In genomic region chr10:15344876-15345285, GRCh38 we compare ENCODE assay signal across 9 cellular contexts. TPM values are rescaled to one million over a fixed set of nuclear protein-coding genes. Genes with fewer than 3 reads are reported as not detected.
A peak's percentile ranks its signal among the peaks of the same experiment; 100 is the strongest.
DNase-seq lines count a peak whose midpoint lies in the region; ATAC-seq, FAIRE-seq and TF ChIP-seq lines count a peak whose summit lies in the region.
"Had no signal": no experiment of that assay in that cellular context is flagged by ENCODE, and none has a peak within 500 bp of the region (broad histone marks: within the 10 kb centered on the region; RNA-seq: fewer than 3 reads in every experiment).

No MANE protein-coding gene starts in this region.

- peaks cover 16% of the 10 kb centered on the region for H3K4me1 ChIP-seq in HUES48 (ENCODE audit: control insufficient read depth, insufficient read depth, low read length)
- H3K4me1 ChIP-seq in endothelial cell of umbilical vein (ENCODE audit: control insufficient read depth, extremely low read depth, insufficient read depth, low read length): peaks cover 33% of the 10 kb centered on the region
- H3K4me1 ChIP-seq in pancreas: peaks cover 0 to 8% (median 0%) of the 10 kb centered on the region in 3 donors

- no peaks in the 10 kb centered on the region for H3K9me3 ChIP-seq in HUES48 (ENCODE audit: control insufficient read depth, insufficient read depth, low read length)
- no peaks in the 10 kb centered on the region for H3K9me3 ChIP-seq in endothelial cell of umbilical vein (replicated peaks; ENCODE audit: control insufficient read depth, insufficient read depth, low read length)
- no peaks in the 10 kb centered on the region for H3K9me3 ChIP-seq in pancreas

- dilution Hi-C loops in endothelial cell of umbilical vein (cut with MboI; ENCODE audit: extremely low pct_ligation_motif_present, low sequenced_read_pairs): no loop called here

- no peak for TF ChIP-seq CTCF in endothelial cell of umbilical vein (IDR thresholded peaks at IDR 0.05; ENCODE audit: extremely low read depth in 1 of 2, insufficient read depth in 1 of 2, low read depth in 1 of 2, low read length in 2 of 2)
- TF ChIP-seq CTCF in pancreas (IDR thresholded peaks at IDR 0.05): no peak

- BruUV-seq in endothelial cell of umbilical vein (replicated peaks; lab: Mats Ljungman, UMichigan): no TSS peak

- H4K20me1 ChIP-seq in endothelial cell of umbilical vein (replicated peaks; ENCODE audit: control insufficient read depth, extremely low read depth, insufficient read depth, low read length): no peaks in the 10 kb centered on the region

- TF ChIP-seq POLR2A in endothelial cell of umbilical vein (IDR thresholded peaks at IDR 0.05; ENCODE audit: low read depth, low read length): no peak

- H3K36me3 ChIP-seq in HUES48 (ENCODE audit: control insufficient read depth, insufficient read depth, low read length) (no peaks in the 10 kb centered on the region), endothelial cell of umbilical vein (ENCODE audit: control insufficient read depth in 2 of 2, extremely low read depth in 1 of 2, insufficient read depth in 2 of 2, low read length in 2 of 2) (no peaks in the 10 kb centered on the region), pancreas (no peaks in the 10 kb centered on the region)

- H3K9me1 ChIP-seq in endothelial cell of umbilical vein (replicated peaks; ENCODE audit: control insufficient read depth, extremely low read depth, insufficient read depth, low read length): no peaks in the 10 kb centered on the region

- H3K27ac ChIP-seq in HUES48 (ENCODE audit: low read depth, low read length) (peak overlapping the region; percentile 29), endothelial cell of umbilical vein (ENCODE audit: insufficient read depth, low read depth, low read length) (peak overlapping the region; percentile 65), pancreas (peak overlapping the region; percentile 20 to 66 (median 51))

- CTCF ChIA-PET in endothelial cell of umbilical vein (lab: Charles Lee): interaction anchor here (0.9 to 2.4 kb wide), 4 partner anchors 11 to 24 kb away, joined by 3 to 8 read pairs (median 4); no protein-coding TSS in a partner anchor

- no peak overlapping the region for H2AFZ ChIP-seq in endothelial cell of umbilical vein (ENCODE audit: low read depth, low read length)

- WGBS in pancreas, 2 donors: 54 to 58% methylated on average over 8 of the region's 8 CpGs

- peaks cover 90% of the 10 kb centered on the region for H3K79me2 ChIP-seq in endothelial cell of umbilical vein (ENCODE audit: control insufficient read depth, insufficient read depth, low read length)

- ATAC-seq in pancreas: peak; percentile 69 to 85 (median 78)
- ATAC-seq in HG03139 (IDR thresholded peaks at IDR 0.05; ENCODE audit: unreplicated experiment): no peak
- ATAC-seq in HG02885 (IDR thresholded peaks at IDR 0.05; ENCODE audit: poor library complexity, unreplicated experiment): no peak
- ATAC-seq in GM18870 (IDR thresholded peaks at IDR 0.05; ENCODE audit: unreplicated experiment): no peak

- H3K4me3 ChIP-seq in HUES48 (ENCODE audit: low read depth, low read length) (no peak overlapping the region), endothelial cell of umbilical vein (replicated peaks in 1 of 3; ENCODE audit: insufficient read depth in 1 of 3, low read depth in 1 of 3, low read length in 3 of 3) (no peak overlapping the region), pancreas (no peak overlapping the region)

- FAIRE-seq in endothelial cell of umbilical vein (lab: Jason Lieb, UNC) (peak; percentile 76), pancreas (lab: Jason Lieb, UNC) (no peak), HTR-8/SVneo (lab: Jason Lieb, UNC) (no peak)

- H3K4me2 ChIP-seq in endothelial cell of umbilical vein (ENCODE audit: insufficient read depth, low read length): peak overlapping the region; percentile 2

- intact Hi-C loops in endothelial cell of umbilical vein (cut with micrococcal nuclease) (no loop called here), pancreas (cut with DNase I) (no loop called here)

- H3K9ac ChIP-seq in HUES48 (ENCODE audit: low read depth, low read length) (no peak overlapping the region), endothelial cell of umbilical vein (replicated peaks; ENCODE audit: extremely low read depth, insufficient read depth, low read length) (peak overlapping the region; percentile 60)

- POLR2A ChIA-PET in endothelial cell of umbilical vein (lab: Charles Lee): no interaction called here

- DNase-seq in NOMO-1 treated with dmso at 0.1 percent for 144 hours (lab: John Stamatoyannopoulos, UW; ENCODE audit: unreplicated experiment) (peak; percentile 90), endothelial cell of umbilical vein (ENCODE audit: low read depth, low spot score) (peak; percentile 86), pancreas (peak in 2 of 6 donors; percentile 15 to 25), HTR-8/SVneo (ENCODE audit: insufficient read length, low spot score) (no peak)
- DNase-seq: activated B cell treated with CpG ODN at 0.5 μM for 24 hours had no signal

- H3K27me3 ChIP-seq in HUES48 (ENCODE audit: control insufficient read depth, insufficient read depth, low read length) (no peaks in the 10 kb centered on the region), endothelial cell of umbilical vein (ENCODE audit: control insufficient read depth in 2 of 2, insufficient read depth in 2 of 2, low read length in 2 of 2) (no peaks in the 10 kb centered on the region), pancreas (no peaks in the 10 kb centered on the region)

TF ChIP-seq in endothelial cell of umbilical vein, 7 proteins besides CTCF, POLR2A, EP300 and RAD21:
- TF ChIP-seq JUN (IDR thresholded peaks at IDR 0.05; ENCODE audit: borderline replicate concordance, insufficient read depth, insufficient read length, low read depth): no peak
- peak; percentile 6 for TF ChIP-seq FOS (IDR thresholded peaks at IDR 0.05; ENCODE audit: borderline replicate concordance, insufficient read depth, low read length)
TF ChIP-seq in endothelial cell of umbilical vein: peak in this region for 1.

RNA-seq across cellular contexts. Expression of gene FAM171A1, which starts 26.2 kb away (rescaled TPM):
- total RNA-seq in endothelial cell of umbilical vein (75.8 and 81.8 TPM in 2 replicates), pancreas (10 to 100 TPM; 17.8 to 34.1 (median 21.9) TPM)
- polyA plus RNA-seq in endothelial cell of umbilical vein (55.4 and 56.3 TPM in 2 replicates), pancreas (10 to 100 TPM; 12.4 to 21.1 TPM)
- 60.9 and 66.3 TPM in 2 replicates for polyA plus RNA-seq in endothelial cell of umbilical vein (2011; cell fraction: cytosol; rRNA removed)
- polyA plus RNA-seq in endothelial cell of umbilical vein (2011; cell fraction: nucleus; rRNA removed): 43.5 and 49.1 TPM in 2 replicates
- 77.1 and 85.9 TPM in 2 replicates for polyA plus RNA-seq in endothelial cell of umbilical vein (2012)
- polyA minus RNA-seq in endothelial cell of umbilical vein: 53.5 and 54.7 TPM in 2 replicates
- polyA minus RNA-seq in endothelial cell of umbilical vein (2011; cell fraction: cytosol; rRNA and poly(A)+ RNA removed): not detected
- 23.6 and 26.6 TPM in 2 replicates for polyA minus RNA-seq in endothelial cell of umbilical vein (2011; cell fraction: nucleus; rRNA and poly(A)+ RNA removed)
- total RNA-seq: activated B cell treated with CpG ODN at 0.5 μM for 24 hours had no signal

Comparison
In these comparisons a context has a peak if more than half of its experiments do, and no peak if none do; other contexts are left out.
1. ATAC-seq: peak in pancreas (4 of 4); none in HG03139 (single experiment), HG02885 (single experiment) and GM18870 (single experiment).
2. Peak in every context shown above with its lines, with median percentiles within 50 percentile points of each other: H3K27ac ChIP-seq.